ENCODE assay signal across 16 cellular contexts in genomic region chr7:4786015-4786414, GRCh38. TPM values are rescaled to one million over a fixed set of nuclear protein-coding genes. Genes with fewer than 3 reads are reported as not detected.
DNase-seq lines count a peak whose midpoint lies in the region; ATAC-seq, FAIRE-seq and TF ChIP-seq lines count a peak whose summit lies in the region.
"Had no signal": no experiment of that assay in that cellular context is flagged by ENCODE, and none has a peak within 500 bp of the region (broad histone marks: within the 10 kb centered on the region; RNA-seq: fewer than 3 reads in every experiment).

No MANE protein-coding gene starts in this region.

- BruUV-seq in Calu3 (replicated peaks; lab: Mats Ljungman, UMichigan) (TSS peak; percentile 25), PC-3 (replicated peaks; lab: Mats Ljungman, UMichigan) (TSS peak; percentile 17)

- H3K4me2 ChIP-seq in PC-3 (ENCODE audit: low read length): no peak overlapping the region

- no peaks in the 10 kb centered on the region for H3K4me1 Mint-ChIP-seq in Calu3 (ENCODE audit: low read depth, unreplicated experiment)
- H3K4me1 Mint-ChIP-seq in glutamatergic neuron (ENCODE audit: low read depth, unreplicated experiment): no peaks in the 10 kb centered on the region
- H3K4me1 Mint-ChIP-seq: B cell had no signal

- H3K36me3 Mint-ChIP-seq in Calu3 (ENCODE audit: insufficient read depth, unreplicated experiment) (peaks cover 84% of the 10 kb centered on the region), glutamatergic neuron (ENCODE audit: unreplicated experiment) (no peaks in the 10 kb centered on the region)

- FAIRE-seq in urothelium cell line (lab: Jason Lieb, UNC): peak; percentile 58
- FAIRE-seq: GM12891 had no signal

- POLR2A ChIA-PET in PC-3 (lab: Charles Lee; ENCODE audit: unreplicated experiment): no interaction called here

- H3K9me3 Mint-ChIP-seq in Calu3 (ENCODE audit: low read depth, unreplicated experiment) (no peaks in the 10 kb centered on the region), glutamatergic neuron (ENCODE audit: unreplicated experiment) (peaks cover 10% of the 10 kb centered on the region)
- H3K9me3 Mint-ChIP-seq: CD8-positive, alpha-beta T cell had no signal

- H3K4me1 ChIP-seq in PC-3 (ENCODE audit: insufficient read depth, low read length): no peaks in the 10 kb centered on the region

- no peaks in the 10 kb centered on the region for H3F3A ChIP-seq in PC-3 (ENCODE audit: low read length, unreplicated experiment)

- TF ChIP-seq CTCF in Calu3 (IDR thresholded peaks at IDR 0.05; ENCODE audit: unreplicated experiment) (no peak), PC-3 (conservative IDR thresholded peaks at IDR 0.05; ENCODE audit: low read depth, low read length) (no peak), glutamatergic neuron (IDR thresholded peaks at IDR 0.05; ENCODE audit: partially characterized antibody, unreplicated experiment) (no peak)

- no peaks in the 10 kb centered on the region for H3K27me3 ChIP-seq in PC-3 (ENCODE audit: low read length)
- H3K27me3 ChIP-seq: BLaER1 treated with 17β-estradiol and CSF1 and Interleukin-3, amounts not matched to agents 10 nM and 100 nM had no signal

- DNase-seq in Calu3 (no peak), PC-3 (no peak), glutamatergic neuron (no peak), urothelium cell line (ENCODE audit: low spot score) (no peak), NCI-H2029 treated with DMSO at 0.1 percent for 48 hours (lab: John Stamatoyannopoulos, UW) (no peak)
- DNase-seq: CD8-positive, alpha-beta T cell; DMS 273 treated with DMSO at 0.1 percent for 48 hours; DMS53; DND-41; EL; GM23248; HCEC 1CT had no signal

- H3K9me3 ChIP-seq in PC-3 (ENCODE audit: low read length): no peaks in the 10 kb centered on the region
- H3K9me3 ChIP-seq: BLaER1 treated with 17β-estradiol and CSF1 and Interleukin-3, amounts not matched to agents 10 nM and 100 nM had no signal

- ATAC-seq in PC-3 (no peak), HG03571 (IDR thresholded peaks at IDR 0.05; ENCODE audit: unreplicated experiment) (no peak)
- ATAC-seq: CD8-positive, alpha-beta T cell had no signal

- intact Hi-C loops in Calu3 (cut with micrococcal nuclease; ENCODE audit: unreplicated experiment) (no loop called here), PC-3 (cut with micrococcal nuclease) (no loop called here)

- peaks cover 4% of the 10 kb centered on the region; the same call in 1 of the 2 replicates for H3K36me3 ChIP-seq in PC-3 (ENCODE audit: low read depth, low read length)

- no peaks in the 10 kb centered on the region for H3K9me2 ChIP-seq in PC-3 (replicated peaks; ENCODE audit: low read length)

- no peak overlapping the region for H3K27ac ChIP-seq in PC-3 (ENCODE audit: low read length)
- H3K27ac ChIP-seq: GM23248 had no signal

- H3K27ac Mint-ChIP-seq in Calu3 (ENCODE audit: unreplicated experiment): no peak overlapping the region
- peak overlapping the region; percentile 64 for H3K27ac Mint-ChIP-seq in glutamatergic neuron (ENCODE audit: unreplicated experiment)
- H3K27ac Mint-ChIP-seq: B cell; CD8-positive, alpha-beta T cell had no signal

- no peak overlapping the region for H3K4me3 ChIP-seq in PC-3 (ENCODE audit: low read length)
- H3K4me3 ChIP-seq: BLaER1 treated with 17β-estradiol and CSF1 and Interleukin-3, amounts not matched to agents 10 nM and 100 nM; GM23248 had no signal

- H3K27me3 Mint-ChIP-seq in Calu3 (ENCODE audit: unreplicated experiment) (no peaks in the 10 kb centered on the region), glutamatergic neuron (ENCODE audit: unreplicated experiment) (peaks cover 4% of the 10 kb centered on the region)
- H3K27me3 Mint-ChIP-seq: B cell had no signal

- H3K4me3 Mint-ChIP-seq in Calu3 (ENCODE audit: low read depth, unreplicated experiment) (no peak overlapping the region), glutamatergic neuron (ENCODE audit: unreplicated experiment) (no peak overlapping the region)
- H3K4me3 Mint-ChIP-seq: B cell; CD8-positive, alpha-beta T cell had no signal

- CTCF ChIA-PET in Calu3 (lab: Charles Lee): no interaction called here
- CTCF ChIA-PET in PC-3 (lab: Charles Lee): no interaction called here

- H4K20me1 ChIP-seq in PC-3 (ENCODE audit: low read length): no peaks in the 10 kb centered on the region

- H2AFZ ChIP-seq in PC-3 (ENCODE audit: low read length): no peak overlapping the region
- H2AFZ ChIP-seq: GM23248 had no signal

- H3K9ac ChIP-seq in PC-3 (ENCODE audit: low read length): no peak overlapping the region
- H3K9ac ChIP-seq: GM23248 had no signal

- H3K79me2 ChIP-seq in PC-3 (ENCODE audit: low read length): no peaks in the 10 kb centered on the region

RNA-seq across cellular contexts. Expression of gene AP5Z1, which starts 10.6 kb away (rescaled TPM):
- total RNA-seq in Calu3 (2022): 66.1 and 70.7 TPM in 2 replicates
- total RNA-seq in PC-3 (2014; rRNA removed): 36.6 and 59.3 TPM in 2 replicates
- 49.8 TPM for total RNA-seq in glutamatergic neuron (ENCODE audit: unreplicated experiment)
